Comparison of ENCODE assay signal across 9 cellular contexts in the genomic region with DNA sequence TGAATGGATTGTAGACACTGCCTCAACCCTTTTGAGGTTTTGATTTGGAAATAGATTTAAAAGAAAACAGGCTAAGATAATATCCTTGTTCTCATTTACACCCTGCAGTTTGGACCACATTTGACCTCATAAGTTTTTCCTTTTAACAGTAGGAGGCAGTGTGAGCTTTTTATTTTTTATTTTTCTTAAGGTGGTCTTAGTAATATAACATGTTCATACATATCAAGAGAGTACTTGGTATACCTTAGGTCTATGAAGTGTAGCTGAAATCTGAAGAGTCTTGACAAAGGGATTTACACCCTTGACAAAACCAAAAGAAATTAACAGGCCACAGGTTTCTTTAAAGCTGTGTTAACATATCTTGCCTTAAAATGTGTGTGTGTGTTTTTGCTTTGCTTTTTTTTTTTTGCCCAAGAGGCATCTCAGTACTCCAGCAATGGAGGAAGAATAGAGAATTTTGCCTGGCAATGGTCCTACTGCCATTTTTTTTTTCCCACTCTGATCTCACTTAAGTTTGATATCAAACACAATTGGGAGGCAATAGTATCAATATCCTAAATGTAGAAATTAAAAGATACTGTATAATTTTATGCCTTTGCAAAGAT. TPM values are rescaled to one million over a fixed set of nuclear protein-coding genes. Genes with fewer than 3 reads are reported as not detected.
DNase-seq lines count a peak whose midpoint lies in the region; ATAC-seq and TF ChIP-seq lines count a peak whose summit lies in the region.
"Had no signal": no experiment of that assay in that cellular context is flagged by ENCODE, and none has a peak within 500 bp of the region (broad histone marks: within the 10 kb centered on the region; RNA-seq: fewer than 3 reads in every experiment).

No MANE protein-coding gene starts in this region.

- peak; percentile 11 to 26 (median 20) for TF ChIP-seq CTCF in esophagus muscularis mucosa (IDR thresholded peaks at IDR 0.05)
- TF ChIP-seq CTCF in spleen (IDR thresholded peaks at IDR 0.05 in 8 of 11, conservative IDR thresholded peaks at IDR 0.05 in 3 of 11), result peak in 6 of 11 experiments; percentile 22 to 42 (median 33)

- H3K4me1 ChIP-seq in esophagus muscularis mucosa (peaks cover 16 to 45% (median 42%) of the 10 kb centered on the region in 4 donors), spleen (peaks cover 17 to 62% (median 48%) of the 10 kb centered on the region in 6 donors)

- no peaks in the 10 kb centered on the region for H3K9me3 Mint-ChIP-seq in activated CD4-positive, alpha-beta T cell treated with anti-CD3 and anti-CD28 coated beads for 36 hours (ENCODE audit: low read depth)

- intact Hi-C loops in activated CD4-positive, alpha-beta T cell treated with anti-CD3 and anti-CD28 coated beads for 36 hours (cut with DNase I, micrococcal nuclease), result loop anchor here (2.0 to 10.0 kb wide), 5 partner anchors 187 to 961 kb away; no protein-coding TSS in a partner anchor
- intact Hi-C loops in esophagus muscularis mucosa (cut with DNase I) (loop anchor here (5.0 kb wide), 1 partner anchor 122 kb away; no protein-coding TSS in a partner anchor), spleen (cut with DNase I; ENCODE audit: low total_unique reads) (loop anchor here (10.0 kb wide), 1 partner anchor 439 kb away; no protein-coding TSS in a partner anchor)

- H3K4me3 ChIP-seq in esophagus muscularis mucosa (peak overlapping the region in 3 of 4 donors; percentile 10 to 82 (median 25)), spleen (peak overlapping the region in 6 of 8 donors; percentile 10 to 99 (median 88))
- H3K4me3 ChIP-seq: SK-N-MC had no signal

- H3K9me3 ChIP-seq in esophagus muscularis mucosa (no peaks in the 10 kb centered on the region), spleen (no peaks in the 10 kb centered on the region)

- no peak for TF ChIP-seq EP300 in esophagus muscularis mucosa (IDR thresholded peaks at IDR 0.05)

- POLR2A ChIA-PET in activated CD4-positive, alpha-beta T cell treated with anti-CD3 and anti-CD28 coated beads for 36 hours (lab: Charles Lee), result no interaction called here

- peaks cover 20% of the 10 kb centered on the region for H3K36me3 Mint-ChIP-seq in activated CD4-positive, alpha-beta T cell treated with anti-CD3 and anti-CD28 coated beads for 36 hours (ENCODE audit: low read depth)

- TF ChIP-seq POLR2A in esophagus muscularis mucosa (IDR thresholded peaks at IDR 0.05; ENCODE audit: low read depth) (no peak), spleen (IDR thresholded peaks at IDR 0.05) (no peak)

- peak overlapping the region; percentile 68 for H3K27ac Mint-ChIP-seq in activated CD4-positive, alpha-beta T cell treated with anti-CD3 and anti-CD28 coated beads for 36 hours

- ATAC-seq in activated CD4-positive, alpha-beta T cell treated with anti-CD3 and anti-CD28 coated beads for 36 hours, result no peak

- CTCF ChIA-PET in activated CD4-positive, alpha-beta T cell treated with anti-CD3 and anti-CD28 coated beads for 36 hours (lab: Charles Lee), result interaction anchor here (0.6 to 1.7 kb wide), 5 partner anchors 35 to 621 kb away, joined by 3 to 6 read pairs (median 3); no protein-coding TSS in a partner anchor

- H3K27me3 Mint-ChIP-seq in activated CD4-positive, alpha-beta T cell treated with anti-CD3 and anti-CD28 coated beads for 36 hours, result no peaks in the 10 kb centered on the region

- H3K4me3 Mint-ChIP-seq in activated CD4-positive, alpha-beta T cell treated with anti-CD3 and anti-CD28 coated beads for 36 hours, result peak overlapping the region; percentile 97

- peaks cover 46% of the 10 kb centered on the region for H3K4me1 Mint-ChIP-seq in activated CD4-positive, alpha-beta T cell treated with anti-CD3 and anti-CD28 coated beads for 36 hours

- H3K27me3 ChIP-seq in esophagus muscularis mucosa (no peaks in the 10 kb centered on the region), spleen (replicated peaks in 1 of 7) (no peaks in the 10 kb centered on the region)

- H3K36me3 ChIP-seq in esophagus muscularis mucosa (peaks cover 0 to 6% (median 0%) of the 10 kb centered on the region in 4 donors), spleen (peaks cover 0 to 9% (median 2%) of the 10 kb centered on the region in 6 donors)

- no peak for DNase-seq in activated CD4-positive, alpha-beta T cell treated with anti-CD3 and anti-CD28 coated beads for 36 hours
- no peak for DNase-seq in activated CD4-positive, alpha-beta T cell treated with anti-CD3 and anti-CD28 coated beads for 1 hour
- DNase-seq in RPMI7951 (ENCODE audit: low read depth), result peak; percentile 22
- no peak for DNase-seq in esophagus muscularis mucosa (ENCODE audit: extremely low spot score)
- DNase-seq in spleen, result no peak
- DNase-seq in GM19238 (ENCODE audit: insufficient read length, low spot score), result no peak
- no peak for DNase-seq in cerebellum (ENCODE audit: low spot score)
- no peak for DNase-seq in activated gamma-delta T cell (lab: John Stamatoyannopoulos, UW)

- no peak overlapping the region for H3K27ac ChIP-seq in esophagus muscularis mucosa (replicated peaks in 1 of 4)
- H3K27ac ChIP-seq in spleen, result peak overlapping the region in 2 of 8 donors; percentile 14 to 19
- H3K27ac ChIP-seq: SK-N-MC had no signal

RNA-seq across cellular contexts. Expression of a gene that starts 3.3 kb away (rescaled TPM):
- total RNA-seq in activated CD4-positive, alpha-beta T cell treated with anti-CD3 and anti-CD28 coated beads for 36 hours, result 10 to 100 TPM; 10.4 TPM
- total RNA-seq in RPMI7951 (2014; rRNA removed; shearing (Covaris generic)), result 10.0 and 10.3 TPM in 2 replicates
- total RNA-seq in esophagus muscularis mucosa, result 10 to 100 TPM; 11.0 to 16.1 (median 11.2) TPM
- total RNA-seq in spleen, result 10 to 100 TPM; 18.5 to 31.0 (median 28.0) TPM
- 1 to 10 TPM; 5.3 to 8.9 (median 6.2) TPM for polyA plus RNA-seq in spleen
- 11.5 TPM for total RNA-seq in cerebellum
